ENCODE assay signal across 1 cellular context in the genomic region with DNA sequence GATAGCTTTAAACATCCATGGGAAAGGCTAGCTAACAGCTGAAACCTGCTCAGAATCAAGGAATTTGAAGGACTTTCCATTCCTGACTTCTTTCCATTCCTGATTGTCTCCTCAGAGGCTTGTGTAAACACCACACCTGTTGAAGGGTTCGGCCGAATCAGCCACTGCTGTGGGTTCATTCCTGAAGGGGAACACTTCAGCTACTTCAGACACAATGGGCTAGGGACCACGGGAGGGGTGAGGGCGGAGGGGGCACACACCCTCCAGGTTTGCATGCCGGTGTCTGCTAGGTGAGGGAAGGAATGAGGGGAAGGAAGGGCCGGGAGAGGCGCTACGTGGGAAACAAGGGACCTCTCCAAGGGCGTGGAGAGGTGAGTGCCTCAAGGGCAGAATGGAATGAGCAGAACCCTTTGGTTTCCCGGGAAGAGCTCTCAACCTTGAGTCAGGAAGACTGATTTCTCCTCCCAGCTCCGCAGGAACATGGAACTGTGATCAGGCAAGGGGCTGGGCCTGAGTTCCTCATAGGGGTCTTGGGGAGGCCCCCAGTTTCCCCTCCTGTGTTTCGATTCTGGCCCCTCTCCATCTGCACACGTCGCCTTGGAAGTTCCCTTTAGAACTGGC.
TF ChIP-seq lines count a peak whose summit lies in the region.

No MANE protein-coding gene starts in this region.

TF ChIP-seq in GM23338, 12 proteins besides CTCF, POLR2A, EP300 and RAD21 (continued from another document):
- TF ChIP-seq, protein P1, sequence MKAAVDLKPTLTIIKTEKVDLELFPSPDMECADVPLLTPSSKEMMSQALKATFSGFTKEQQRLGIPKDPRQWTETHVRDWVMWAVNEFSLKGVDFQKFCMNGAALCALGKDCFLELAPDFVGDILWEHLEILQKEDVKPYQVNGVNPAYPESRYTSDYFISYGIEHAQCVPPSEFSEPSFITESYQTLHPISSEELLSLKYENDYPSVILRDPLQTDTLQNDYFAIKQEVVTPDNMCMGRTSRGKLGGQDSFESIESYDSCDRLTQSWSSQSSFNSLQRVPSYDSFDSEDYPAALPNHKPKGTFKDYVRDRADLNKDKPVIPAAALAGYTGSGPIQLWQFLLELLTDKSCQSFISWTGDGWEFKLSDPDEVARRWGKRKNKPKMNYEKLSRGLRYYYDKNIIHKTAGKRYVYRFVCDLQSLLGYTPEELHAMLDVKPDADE (IDR thresholded peaks at IDR 0.05): no peak
- no peak for TF ChIP-seq ZNF331 (CRISPR knock-in tag; IDR thresholded peaks at IDR 0.05; ENCODE audit: low read depth)
- TF ChIP-seq, protein P2, sequence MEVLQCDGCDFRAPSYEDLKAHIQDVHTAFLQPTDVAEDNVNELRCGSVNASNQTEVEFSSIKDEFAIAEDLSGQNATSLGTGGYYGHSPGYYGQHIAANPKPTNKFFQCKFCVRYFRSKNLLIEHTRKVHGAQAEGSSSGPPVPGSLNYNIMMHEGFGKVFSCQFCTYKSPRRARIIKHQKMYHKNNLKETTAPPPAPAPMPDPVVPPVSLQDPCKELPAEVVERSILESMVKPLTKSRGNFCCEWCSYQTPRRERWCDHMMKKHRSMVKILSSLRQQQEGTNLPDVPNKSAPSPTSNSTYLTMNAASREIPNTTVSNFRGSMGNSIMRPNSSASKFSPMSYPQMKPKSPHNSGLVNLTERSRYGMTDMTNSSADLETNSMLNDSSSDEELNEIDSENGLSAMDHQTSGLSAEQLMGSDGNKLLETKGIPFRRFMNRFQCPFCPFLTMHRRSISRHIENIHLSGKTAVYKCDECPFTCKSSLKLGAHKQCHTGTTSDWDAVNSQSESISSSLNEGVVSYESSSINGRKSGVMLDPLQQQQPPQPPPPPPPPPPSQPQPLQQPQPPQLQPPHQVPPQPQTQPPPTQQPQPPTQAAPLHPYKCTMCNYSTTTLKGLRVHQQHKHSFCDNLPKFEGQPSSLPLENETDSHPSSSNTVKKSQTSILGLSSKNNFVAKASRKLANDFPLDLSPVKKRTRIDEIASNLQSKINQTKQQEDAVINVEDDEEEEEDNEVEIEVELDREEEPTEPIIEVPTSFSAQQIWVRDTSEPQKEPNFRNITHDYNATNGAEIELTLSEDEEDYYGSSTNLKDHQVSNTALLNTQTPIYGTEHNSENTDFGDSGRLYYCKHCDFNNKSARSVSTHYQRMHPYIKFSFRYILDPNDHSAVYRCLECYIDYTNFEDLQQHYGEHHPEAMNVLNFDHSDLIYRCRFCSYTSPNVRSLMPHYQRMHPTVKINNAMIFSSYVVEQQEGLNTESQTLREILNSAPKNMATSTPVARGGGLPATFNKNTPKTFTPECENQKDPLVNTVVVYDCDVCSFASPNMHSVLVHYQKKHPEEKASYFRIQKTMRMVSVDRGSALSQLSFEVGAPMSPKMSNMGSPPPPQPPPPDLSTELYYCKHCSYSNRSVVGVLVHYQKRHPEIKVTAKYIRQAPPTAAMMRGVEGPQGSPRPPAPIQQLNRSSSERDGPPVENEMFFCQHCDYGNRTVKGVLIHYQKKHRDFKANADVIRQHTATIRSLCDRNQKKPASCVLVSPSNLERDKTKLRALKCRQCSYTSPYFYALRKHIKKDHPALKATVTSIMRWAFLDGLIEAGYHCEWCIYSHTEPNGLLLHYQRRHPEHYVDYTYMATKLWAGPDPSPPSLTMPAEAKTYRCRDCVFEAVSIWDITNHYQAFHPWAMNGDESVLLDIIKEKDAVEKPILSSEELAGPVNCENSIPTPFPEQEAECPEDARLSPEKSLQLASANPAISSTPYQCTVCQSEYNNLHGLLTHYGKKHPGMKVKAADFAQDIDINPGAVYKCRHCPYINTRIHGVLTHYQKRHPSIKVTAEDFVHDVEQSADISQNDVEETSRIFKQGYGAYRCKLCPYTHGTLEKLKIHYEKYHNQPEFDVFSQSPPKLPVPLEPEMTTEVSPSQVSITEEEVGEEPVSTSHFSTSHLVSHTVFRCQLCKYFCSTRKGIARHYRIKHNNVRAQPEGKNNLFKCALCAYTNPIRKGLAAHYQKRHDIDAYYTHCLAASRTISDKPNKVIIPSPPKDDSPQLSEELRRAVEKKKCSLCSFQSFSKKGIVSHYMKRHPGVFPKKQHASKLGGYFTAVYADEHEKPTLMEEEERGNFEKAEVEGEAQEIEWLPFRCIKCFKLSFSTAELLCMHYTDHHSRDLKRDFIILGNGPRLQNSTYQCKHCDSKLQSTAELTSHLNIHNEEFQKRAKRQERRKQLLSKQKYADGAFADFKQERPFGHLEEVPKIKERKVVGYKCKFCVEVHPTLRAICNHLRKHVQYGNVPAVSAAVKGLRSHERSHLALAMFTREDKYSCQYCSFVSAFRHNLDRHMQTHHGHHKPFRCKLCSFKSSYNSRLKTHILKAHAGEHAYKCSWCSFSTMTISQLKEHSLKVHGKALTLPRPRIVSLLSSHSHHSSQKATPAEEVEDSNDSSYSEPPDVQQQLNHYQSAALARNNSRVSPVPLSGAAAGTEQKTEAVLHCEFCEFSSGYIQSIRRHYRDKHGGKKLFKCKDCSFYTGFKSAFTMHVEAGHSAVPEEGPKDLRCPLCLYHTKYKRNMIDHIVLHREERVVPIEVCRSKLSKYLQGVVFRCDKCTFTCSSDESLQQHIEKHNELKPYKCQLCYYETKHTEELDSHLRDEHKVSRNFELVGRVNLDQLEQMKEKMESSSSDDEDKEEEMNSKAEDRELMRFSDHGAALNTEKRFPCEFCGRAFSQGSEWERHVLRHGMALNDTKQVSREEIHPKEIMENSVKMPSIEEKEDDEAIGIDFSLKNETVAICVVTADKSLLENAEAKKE (CRISPR knock-in tag; IDR thresholded peaks at IDR 0.05): no peak
- TF ChIP-seq, protein P3, sequence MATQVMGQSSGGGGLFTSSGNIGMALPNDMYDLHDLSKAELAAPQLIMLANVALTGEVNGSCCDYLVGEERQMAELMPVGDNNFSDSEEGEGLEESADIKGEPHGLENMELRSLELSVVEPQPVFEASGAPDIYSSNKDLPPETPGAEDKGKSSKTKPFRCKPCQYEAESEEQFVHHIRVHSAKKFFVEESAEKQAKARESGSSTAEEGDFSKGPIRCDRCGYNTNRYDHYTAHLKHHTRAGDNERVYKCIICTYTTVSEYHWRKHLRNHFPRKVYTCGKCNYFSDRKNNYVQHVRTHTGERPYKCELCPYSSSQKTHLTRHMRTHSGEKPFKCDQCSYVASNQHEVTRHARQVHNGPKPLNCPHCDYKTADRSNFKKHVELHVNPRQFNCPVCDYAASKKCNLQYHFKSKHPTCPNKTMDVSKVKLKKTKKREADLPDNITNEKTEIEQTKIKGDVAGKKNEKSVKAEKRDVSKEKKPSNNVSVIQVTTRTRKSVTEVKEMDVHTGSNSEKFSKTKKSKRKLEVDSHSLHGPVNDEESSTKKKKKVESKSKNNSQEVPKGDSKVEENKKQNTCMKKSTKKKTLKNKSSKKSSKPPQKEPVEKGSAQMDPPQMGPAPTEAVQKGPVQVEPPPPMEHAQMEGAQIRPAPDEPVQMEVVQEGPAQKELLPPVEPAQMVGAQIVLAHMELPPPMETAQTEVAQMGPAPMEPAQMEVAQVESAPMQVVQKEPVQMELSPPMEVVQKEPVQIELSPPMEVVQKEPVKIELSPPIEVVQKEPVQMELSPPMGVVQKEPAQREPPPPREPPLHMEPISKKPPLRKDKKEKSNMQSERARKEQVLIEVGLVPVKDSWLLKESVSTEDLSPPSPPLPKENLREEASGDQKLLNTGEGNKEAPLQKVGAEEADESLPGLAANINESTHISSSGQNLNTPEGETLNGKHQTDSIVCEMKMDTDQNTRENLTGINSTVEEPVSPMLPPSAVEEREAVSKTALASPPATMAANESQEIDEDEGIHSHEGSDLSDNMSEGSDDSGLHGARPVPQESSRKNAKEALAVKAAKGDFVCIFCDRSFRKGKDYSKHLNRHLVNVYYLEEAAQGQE (IDR thresholded peaks at IDR 0.05; ENCODE audit: unreplicated experiment): no peak
